In genomic region chr4:87555751-87556619, GRCh38 we compare ENCODE assay signal across 8 cellular contexts. TPM values are rescaled to one million over a fixed set of nuclear protein-coding genes. Genes with fewer than 3 reads are reported as not detected.
DNase-seq lines count a peak whose midpoint lies in the region; TF ChIP-seq lines count a peak whose summit lies in the region.
"Had no signal": no experiment of that assay in that cellular context is flagged by ENCODE, and none has a peak within 500 bp of the region (broad histone marks: within the 10 kb centered on the region; RNA-seq: fewer than 3 reads in every experiment).

No MANE protein-coding gene starts in this region.

- TF ChIP-seq CTCF in epithelial cell of esophagus (IDR thresholded peaks at IDR 0.05; ENCODE audit: insufficient read depth, low read depth, low read length, missing control alignments), result peak; percentile 13
- TF ChIP-seq CTCF in GM13976 (IDR thresholded peaks at IDR 0.05; ENCODE audit: borderline replicate concordance, control extremely low read depth, extremely low read depth, insufficient read depth, missing control alignments), result no peak

- H3K4me3 ChIP-seq in epithelial cell of esophagus (ENCODE audit: low read length), result no peak overlapping the region
- no peak overlapping the region for H3K4me3 ChIP-seq in skeletal muscle cell (ENCODE audit: low read depth, low read length)

- DNase-seq in GM04503 (ENCODE audit: low read depth) (peak; percentile 61), NCI-H460 (ENCODE audit: extremely low read depth, low read depth) (peak; percentile 23), epithelial cell of esophagus (ENCODE audit: low read depth) (peak; percentile 98), skeletal muscle cell (ENCODE audit: low read depth) (peak; percentile 82), SHP77 (lab: John Stamatoyannopoulos, UW) (no peak), NCI-H2029 treated with DMSO at 0.1 percent for 48 hours (lab: John Stamatoyannopoulos, UW) (no peak), GM13976 (ENCODE audit: low spot score) (no peak)

- in situ Hi-C loops in GM13976 (cut with MboI; ENCODE audit: low sequenced_read_pairs, unreplicated experiment), result no loop called here

RNA-seq across cellular contexts. Expression of gene SPARCL1, which starts 26.8 kb away (rescaled TPM):
- not detected in 2 replicates for total RNA-seq in NCI-H460 (2014; rRNA removed; shearing (Covaris generic))
- polyA plus RNA-seq in NCI-H460 (2014; cell fraction: nucleus; rRNA removed), result not detected in 2 replicates

RNA-seq across cellular contexts. Expression of gene DSPP, which starts 52.3 kb away (rescaled TPM):
- not detected in 2 replicates for total RNA-seq in NCI-H460 (2014; rRNA removed; shearing (Covaris generic))
- not detected in 2 replicates for polyA plus RNA-seq in NCI-H460 (2014; cell fraction: nucleus; rRNA removed)
- total RNA-seq: pulmonary artery endothelial cell had no signal

Comparison
In these comparisons a context has a peak if more than half of its experiments do, and no peak if none do; other contexts are left out.
1. DNase-seq: peak in GM04503 (single experiment), NCI-H460 (single experiment), epithelial cell of esophagus (single experiment) and skeletal muscle cell (single experiment); none in SHP77 (0 of 2), NCI-H2029 treated with DMSO at 0.1 percent for 48 hours (single experiment) and GM13976 (single experiment).